ENCODE assay signal across 18 cellular contexts in genomic region chr14:27730204-27730603, GRCh38.
"Had no signal": no experiment of that assay in that cellular context is flagged by ENCODE, and none has a peak within 500 bp of the region (broad histone marks: within the 10 kb centered on the region; RNA-seq: fewer than 3 reads in every experiment).

No MANE protein-coding gene starts in this region.

- DNase-seq: activated CD4-positive, alpha-beta T cell treated with anti-CD3 and anti-CD28 coated beads for 4 hours; activated CD4-positive, alpha-beta T cell treated with anti-CD3 and anti-CD28 coated beads, Interleukin-2, amount 50 U/mL, for 4 hours; activated effector memory CD4-positive, alpha-beta T cell treated with Interleukin-2 at 50 U/mL for 16 hours; activated naive CD4-positive, alpha-beta T cell treated with Interleukin-2 at 50 U/mL for 16 hours; anterior cingulate cortex; dermis blood vessel endothelial cell; effector CD4-positive, alpha-beta T cell; esophagus squamous epithelium; kidney glomerular epithelial cell; left ventricle myocardium inferior; mesendoderm; stimulated activated CD4-positive, alpha-beta T cell treated with anti-CD3 and anti-CD28 coated beads, Interleukin-1b, Interleukin-23, amount 100 ng/mL, for 48 hours; stimulated activated CD4-positive, alpha-beta T cell treated with anti-CD3 and anti-CD28 coated beads, Interleukin-4, amount 100 ng/mL, for 4 hours; stimulated activated CD8-positive, alpha-beta memory T cell treated with anti-CD3 and anti-CD28 coated beads, Interleukin-4, amount 100 ng/mL, for 48 hours; stimulated activated naive CD8-positive, alpha-beta T cell treated with anti-CD3 and anti-CD28 coated beads, Interleukin-15, amount 100 ng/mL, for 72 hours; substantia nigra had no signal

- ATAC-seq: natural killer cell treated with Interleukin-12 subunit alpha and Interleukin-12 subunit beta and Interleukin-15 and Interleukin-18, amount 100 ng/mL, for 72 hours; stimulated activated memory B cell treated with anti-CD40 and anti-IgM and Interleukin-4, amounts not matched to agents 10 μg/mL and 1 μg/mL and 100 μg/mL, for 72 hours; stimulated activated naive CD8-positive, alpha-beta T cell treated with anti-CD3 and anti-CD28 coated beads, Interleukin-15, amount 100 ng/mL, for 72 hours had no signal
